ENCODE assay signal across 17 cellular contexts in genomic region chr15:55245058-55245457, GRCh38. TPM values are rescaled to one million over a fixed set of nuclear protein-coding genes. Genes with fewer than 3 reads are reported as not detected.
DNase-seq lines count a peak whose midpoint lies in the region; ATAC-seq and TF ChIP-seq lines count a peak whose summit lies in the region.
"Had no signal": no experiment of that assay in that cellular context is flagged by ENCODE, and none has a peak within 500 bp of the region (broad histone marks: within the 10 kb centered on the region; RNA-seq: fewer than 3 reads in every experiment).

No MANE protein-coding gene starts in this region.

- H3K27me3 ChIP-seq in spleen (replicated peaks in 1 of 7) = no peaks in the 10 kb centered on the region
- H3K27me3 ChIP-seq: Peyer's patch had no signal

- no peaks in the 10 kb centered on the region for H3K27me3 Mint-ChIP-seq in activated T-cell treated with anti-CD3 and anti-CD28 coated beads, Interleukin-2, amount 50 U/mL, for 24 hours
- H3K27me3 Mint-ChIP-seq in T-cell (no peaks in the 10 kb centered on the region), glutamatergic neuron (ENCODE audit: unreplicated experiment) (no peaks in the 10 kb centered on the region)
- no peaks in the 10 kb centered on the region for H3K27me3 Mint-ChIP-seq in activated T-helper 2 cell treated with anti-CD3 and anti-CD28 coated beads, Interferon-gamma antibody, Interleukin-2, Interleukin-4, amounts not matched to agents 10 μg/mL and 5 μg/mL and 100 μg/mL, durations not matched to agents 14 hours and 24 hours and 36 hours (ENCODE audit: low read depth)
- no peaks in the 10 kb centered on the region for H3K27me3 Mint-ChIP-seq in natural killer cell treated with Interleukin-12 subunit alpha and Interleukin-12 subunit beta and Interleukin-15 and Interleukin-18, amount 100 ng/mL, for 72 hours
- H3K27me3 Mint-ChIP-seq: CD4-positive, CD25-positive, alpha-beta regulatory T cell; IgD-negative memory B cell had no signal

- CTCF ChIA-PET in T-cell (lab: Charles Lee) = no interaction called here

- peaks cover 0 to 16% (median 2%) of the 10 kb centered on the region in 6 donors for H3K36me3 ChIP-seq in spleen
- H3K36me3 ChIP-seq: Peyer's patch had no signal

- intact Hi-C loops in activated T-helper 2 cell treated with anti-CD3 and anti-CD28 coated beads, Interferon-gamma antibody, Interleukin-2, Interleukin-4, amounts not matched to agents 10 μg/mL and 5 μg/mL and 100 μg/mL, durations not matched to agents 14 hours and 24 hours and 36 hours (cut with micrococcal nuclease) = loop anchor here (1.0 kb wide), 1 partner anchor 8 kb away; no protein-coding TSS in a partner anchor
- intact Hi-C loops in Right ventricle myocardium superior (cut with DNase I) (no loop called here), spleen (cut with DNase I; ENCODE audit: low total_unique reads) (no loop called here)

- no peak for TF ChIP-seq CTCF in glutamatergic neuron (IDR thresholded peaks at IDR 0.05; ENCODE audit: partially characterized antibody, unreplicated experiment)
- no peak for TF ChIP-seq CTCF in spleen (IDR thresholded peaks at IDR 0.05 in 8 of 11, conservative IDR thresholded peaks at IDR 0.05 in 3 of 11)

- no peak for ATAC-seq in T-cell (replicated peaks in 1 of 4)
- ATAC-seq in natural killer cell treated with Interleukin-12 subunit alpha and Interleukin-12 subunit beta and Interleukin-15 and Interleukin-18, amount 100 ng/mL, for 72 hours = no peak
- no peak for ATAC-seq in Right ventricle myocardium superior (ENCODE audit: poor library complexity)

- no peaks in the 10 kb centered on the region for H3K9me3 ChIP-seq in spleen
- H3K9me3 ChIP-seq: Peyer's patch had no signal

- POLR2A ChIA-PET in T-cell (lab: Charles Lee) = interaction anchor here in 1 of 2 donors (0.5 kb wide), 1 partner anchor 8 kb away, joined by 3 read pairs; no protein-coding TSS in a partner anchor

- peaks cover 0 to 89% (median 30%) of the 10 kb centered on the region in 6 donors for H3K4me1 ChIP-seq in spleen

- no peaks in the 10 kb centered on the region for H3K9me3 Mint-ChIP-seq in activated T-cell treated with anti-CD3 and anti-CD28 coated beads, Interleukin-2, amount 50 U/mL, for 24 hours
- H3K9me3 Mint-ChIP-seq in T-cell (no peaks in the 10 kb centered on the region), glutamatergic neuron (ENCODE audit: unreplicated experiment) (no peaks in the 10 kb centered on the region)
- H3K9me3 Mint-ChIP-seq in activated T-helper 2 cell treated with anti-CD3 and anti-CD28 coated beads, Interferon-gamma antibody, Interleukin-2, Interleukin-4, amounts not matched to agents 10 μg/mL and 5 μg/mL and 100 μg/mL, durations not matched to agents 14 hours and 24 hours and 36 hours = no peaks in the 10 kb centered on the region
- H3K9me3 Mint-ChIP-seq in natural killer cell treated with Interleukin-12 subunit alpha and Interleukin-12 subunit beta and Interleukin-15 and Interleukin-18, amount 100 ng/mL, for 72 hours = no peaks in the 10 kb centered on the region
- H3K9me3 Mint-ChIP-seq: CD4-positive, CD25-positive, alpha-beta regulatory T cell; IgD-negative memory B cell had no signal

- TF ChIP-seq POLR2A in spleen (IDR thresholded peaks at IDR 0.05) = no peak

- peak overlapping the region; percentile 90 for H3K27ac Mint-ChIP-seq in activated T-cell treated with anti-CD3 and anti-CD28 coated beads, Interleukin-2, amount 50 U/mL, for 24 hours
- peak overlapping the region; percentile 8 to 18 for H3K27ac Mint-ChIP-seq in T-cell
- H3K27ac Mint-ChIP-seq in activated T-helper 2 cell treated with anti-CD3 and anti-CD28 coated beads, Interferon-gamma antibody, Interleukin-2, Interleukin-4, amounts not matched to agents 10 μg/mL and 5 μg/mL and 100 μg/mL, durations not matched to agents 14 hours and 24 hours and 36 hours = peak overlapping the region; percentile 31
- peak overlapping the region; percentile 6 to 69 for H3K27ac Mint-ChIP-seq in natural killer cell treated with Interleukin-12 subunit alpha and Interleukin-12 subunit beta and Interleukin-15 and Interleukin-18, amount 100 ng/mL, for 72 hours
- H3K27ac Mint-ChIP-seq in glutamatergic neuron (ENCODE audit: unreplicated experiment) = no peak overlapping the region
- H3K27ac Mint-ChIP-seq: IgD-negative memory B cell had no signal

- 87 to 92% (median 90%) methylated on average over 4 of the region's 4 CpGs for WGBS in spleen, 5 donors

- H3K36me3 Mint-ChIP-seq in activated T-cell treated with anti-CD3 and anti-CD28 coated beads, Interleukin-2, amount 50 U/mL, for 24 hours (ENCODE audit: low read depth) = peaks cover 83% of the 10 kb centered on the region
- peaks cover 12% of the 10 kb centered on the region for H3K36me3 Mint-ChIP-seq in T-cell
- peaks cover 42% of the 10 kb centered on the region for H3K36me3 Mint-ChIP-seq in activated T-helper 2 cell treated with anti-CD3 and anti-CD28 coated beads, Interferon-gamma antibody, Interleukin-2, Interleukin-4, amounts not matched to agents 10 μg/mL and 5 μg/mL and 100 μg/mL, durations not matched to agents 14 hours and 24 hours and 36 hours (ENCODE audit: low read depth)
- no peaks in the 10 kb centered on the region for H3K36me3 Mint-ChIP-seq in natural killer cell treated with Interleukin-12 subunit alpha and Interleukin-12 subunit beta and Interleukin-15 and Interleukin-18, amount 100 ng/mL, for 72 hours
- no peaks in the 10 kb centered on the region for H3K36me3 Mint-ChIP-seq in glutamatergic neuron (ENCODE audit: unreplicated experiment)

- no peak for DNase-seq in activated T-cell treated with anti-CD3 and anti-CD28 coated beads, Interleukin-2, amount 50 U/mL, for 24 hours
- DNase-seq in activated T-cell treated with anti-CD3 and anti-CD28 coated beads, Interleukin-2, amount 50 U/mL, for 48 hours = no peak
- no peak for DNase-seq in T-cell
- no peak for DNase-seq in activated T-helper 2 cell treated with anti-CD3 and anti-CD28 coated beads, Interferon-gamma antibody, Interleukin-2, Interleukin-4, amounts not matched to agents 10 μg/mL and 5 μg/mL and 100 μg/mL, durations not matched to agents 14 hours and 24 hours and 36 hours (ENCODE audit: low spot score)
- DNase-seq in natural killer cell treated with Interleukin-12 subunit alpha and Interleukin-12 subunit beta and Interleukin-15 and Interleukin-18, amount 100 ng/mL, for 72 hours (ENCODE audit: low spot score) = no peak
- no peak for DNase-seq in Right ventricle myocardium superior
- no peak for DNase-seq in glutamatergic neuron
- DNase-seq in spleen = no peak
- DNase-seq: AML-193; CD4-positive, CD25-positive, alpha-beta regulatory T cell; DMS79 treated with DMSO at 0.1 percent for 48 hours; GOT3; NCI-H146; NCI-H2081 treated with DMSO at 0.1 percent for 48 hours; NCI-H524; Peyer's patch had no signal

- peaks cover 86% of the 10 kb centered on the region for H3K4me1 Mint-ChIP-seq in activated T-cell treated with anti-CD3 and anti-CD28 coated beads, Interleukin-2, amount 50 U/mL, for 24 hours (ENCODE audit: low read depth)
- H3K4me1 Mint-ChIP-seq in T-cell (peaks cover 38 to 60% (median 50%) of the 10 kb centered on the region in 3 donors), glutamatergic neuron (ENCODE audit: low read depth, unreplicated experiment) (no peaks in the 10 kb centered on the region)
- peaks cover 57% of the 10 kb centered on the region for H3K4me1 Mint-ChIP-seq in activated T-helper 2 cell treated with anti-CD3 and anti-CD28 coated beads, Interferon-gamma antibody, Interleukin-2, Interleukin-4, amounts not matched to agents 10 μg/mL and 5 μg/mL and 100 μg/mL, durations not matched to agents 14 hours and 24 hours and 36 hours (ENCODE audit: low read depth)
- peaks cover 46 to 62% of the 10 kb centered on the region in 2 donors for H3K4me1 Mint-ChIP-seq in natural killer cell treated with Interleukin-12 subunit alpha and Interleukin-12 subunit beta and Interleukin-15 and Interleukin-18, amount 100 ng/mL, for 72 hours (ENCODE audit: low read depth in 2 of 2)

- peak overlapping the region; percentile 6 for H3K4me3 Mint-ChIP-seq in activated T-cell treated with anti-CD3 and anti-CD28 coated beads, Interleukin-2, amount 50 U/mL, for 24 hours
- H3K4me3 Mint-ChIP-seq in T-cell = no peak overlapping the region
- H3K4me3 Mint-ChIP-seq in activated T-helper 2 cell treated with anti-CD3 and anti-CD28 coated beads, Interferon-gamma antibody, Interleukin-2, Interleukin-4, amounts not matched to agents 10 μg/mL and 5 μg/mL and 100 μg/mL, durations not matched to agents 14 hours and 24 hours and 36 hours (ENCODE audit: low read depth) = no peak overlapping the region
- no peak overlapping the region for H3K4me3 Mint-ChIP-seq in natural killer cell treated with Interleukin-12 subunit alpha and Interleukin-12 subunit beta and Interleukin-15 and Interleukin-18, amount 100 ng/mL, for 72 hours
- no peak overlapping the region for H3K4me3 Mint-ChIP-seq in glutamatergic neuron (ENCODE audit: unreplicated experiment)
- H3K4me3 Mint-ChIP-seq: CD4-positive, CD25-positive, alpha-beta regulatory T cell; IgD-negative memory B cell had no signal

- peak overlapping the region in 1 of 8 donors; percentile 15 for H3K27ac ChIP-seq in spleen
- H3K27ac ChIP-seq: Peyer's patch had no signal

- H3K4me3 ChIP-seq in spleen = no peak overlapping the region
- H3K4me3 ChIP-seq: Peyer's patch had no signal

RNA-seq across cellular contexts. Expression of gene RAB27A, which starts 44.6 kb away (rescaled TPM):
- total RNA-seq in T-cell = 10 to 100 TPM; 29.7 to 47.2 (median 35.2) TPM
- 72.3 and 74.4 TPM in 2 replicates for total RNA-seq in activated T-helper 2 cell treated with anti-CD3 and anti-CD28 coated beads, Interferon-gamma antibody, Interleukin-2, Interleukin-4, amounts not matched to agents 10 μg/mL and 5 μg/mL and 100 μg/mL, durations not matched to agents 14 hours and 24 hours and 36 hours
- total RNA-seq in natural killer cell treated with Interleukin-12 subunit alpha and Interleukin-12 subunit beta and Interleukin-15 and Interleukin-18, amount 100 ng/mL, for 72 hours = 100 to 1,000 TPM; 136 to 243 TPM
- total RNA-seq in Right ventricle myocardium superior = 4.8 TPM
- 4.9 TPM for total RNA-seq in glutamatergic neuron (ENCODE audit: unreplicated experiment)
- 10 to 100 TPM; 21.4 to 72.0 (median 44.5) TPM for total RNA-seq in spleen
- 10 to 100 TPM in 2 of 3 donors, 1 to 10 TPM in 1; 9.4 to 15.1 (median 11.4) TPM for polyA plus RNA-seq in spleen

RNA-seq across cellular contexts. Expression of gene RSL24D1, which starts 48.3 kb away (rescaled TPM):
- total RNA-seq in T-cell (100 to 1,000 TPM in 3 of 5 donors, 10 to 100 TPM in 2; 88.9 to 133 (median 108) TPM), Right ventricle myocardium superior (39.6 TPM), glutamatergic neuron (ENCODE audit: unreplicated experiment) (77.4 TPM), spleen (10 to 100 TPM; 43.7 to 58.9 (median 54.5) TPM)
- total RNA-seq in activated T-helper 2 cell treated with anti-CD3 and anti-CD28 coated beads, Interferon-gamma antibody, Interleukin-2, Interleukin-4, amounts not matched to agents 10 μg/mL and 5 μg/mL and 100 μg/mL, durations not matched to agents 14 hours and 24 hours and 36 hours = 94.0 and 97.0 TPM in 2 replicates
- 10 to 100 TPM; 76.0 to 76.1 TPM for total RNA-seq in natural killer cell treated with Interleukin-12 subunit alpha and Interleukin-12 subunit beta and Interleukin-15 and Interleukin-18, amount 100 ng/mL, for 72 hours
- polyA plus RNA-seq in spleen = 100 to 1,000 TPM in 1 of 3 donors, 10 to 100 TPM in 2; 72.8 to 103 (median 78.8) TPM
